Comparison of ENCODE assay signal across 24 cellular contexts in the genomic region with DNA sequence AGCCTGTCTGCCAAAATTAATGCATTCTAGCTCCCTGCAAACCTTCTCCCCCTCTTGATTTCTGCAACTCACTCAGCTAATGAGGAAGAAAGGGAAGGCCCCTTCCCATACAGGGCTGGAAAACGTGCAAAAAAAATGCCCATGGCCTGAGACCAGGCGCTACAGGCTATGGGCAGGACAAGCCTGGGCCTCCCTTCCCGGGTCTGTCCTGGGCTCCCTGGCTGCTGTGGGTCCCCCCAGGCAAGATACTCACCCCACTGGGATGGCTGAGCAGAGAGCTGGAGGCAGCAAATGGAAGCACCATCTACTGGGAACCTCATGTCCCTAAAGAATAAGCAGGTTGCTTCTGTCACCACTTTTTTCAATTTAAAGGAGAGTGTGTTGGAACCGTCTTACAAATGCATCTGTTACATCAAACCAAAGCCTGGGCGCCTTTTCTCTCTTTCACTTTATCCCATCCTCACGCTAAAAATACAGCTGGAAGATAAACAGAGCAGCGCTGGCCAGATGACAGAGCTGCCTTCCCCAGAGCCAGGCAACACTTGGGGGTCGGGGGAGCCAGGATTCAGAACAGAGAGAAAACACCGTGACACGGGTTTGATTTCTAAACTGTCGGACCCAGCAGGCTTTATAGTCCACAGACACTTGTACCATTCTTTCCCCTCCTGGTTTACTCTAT.
A peak's percentile ranks its signal among the peaks of the same experiment; 100 is the strongest.
DNase-seq lines count a peak whose midpoint lies in the region; ATAC-seq and TF ChIP-seq lines count a peak whose summit lies in the region.
"Had no signal": no experiment of that assay in that cellular context is flagged by ENCODE, and none has a peak within 500 bp of the region (broad histone marks: within the 10 kb centered on the region; RNA-seq: fewer than 3 reads in every experiment).

No MANE protein-coding gene starts in this region.

- no peak overlapping the region for H3K4ac ChIP-seq in IMR-90 (ENCODE audit: low read depth, low read length)

- H3K9me3 ChIP-seq in BLaER1, result no peaks in the 10 kb centered on the region
- no peaks in the 10 kb centered on the region for H3K9me3 ChIP-seq in IMR-90 (ENCODE audit: control insufficient read depth, insufficient read depth, low read length)
- H3K9me3 ChIP-seq in lower lobe of right lung, result no peaks in the 10 kb centered on the region
- no peaks in the 10 kb centered on the region for H3K9me3 ChIP-seq in ovary

- H3K27me3 ChIP-seq in BLaER1, result no peaks in the 10 kb centered on the region
- H3K27me3 ChIP-seq in IMR-90 (ENCODE audit: control insufficient read depth, insufficient read depth, low read length), result no peaks in the 10 kb centered on the region
- no peaks in the 10 kb centered on the region for H3K27me3 ChIP-seq in lower lobe of right lung (ENCODE audit: low read depth)
- no peaks in the 10 kb centered on the region for H3K27me3 ChIP-seq in ovary

- no peak overlapping the region for H3K56ac ChIP-seq in IMR-90 (ENCODE audit: extremely low read depth, insufficient read depth, low read length)

- POLR2A ChIA-PET in IMR-90 (lab: Charles Lee; ENCODE audit: unreplicated experiment), result no interaction called here

- no peak overlapping the region for H3K14ac ChIP-seq in IMR-90 (replicated peaks; ENCODE audit: low read depth, low read length)

- H3K27ac ChIP-seq in BLaER1 (no peak overlapping the region), IMR-90 (ENCODE audit: insufficient read depth, low read length) (no peak overlapping the region), lower lobe of right lung (no peak overlapping the region), ovary (peak overlapping the region; percentile 19 to 27)

- intact Hi-C loops in IMR-90 (cut with micrococcal nuclease), result no loop called here
- intact Hi-C loops in lower lobe of right lung (cut with DNase I), result no loop called here
- intact Hi-C loops in ovary (cut with DNase I), result no loop called here

- no peak overlapping the region for H2AK5ac ChIP-seq in IMR-90 (ENCODE audit: low read depth, low read length)

- peak overlapping the region; percentile 46 for H2AFZ ChIP-seq in IMR-90 (replicated peaks; ENCODE audit: low read length, poor library complexity)

- no peak overlapping the region for H3K4me3 ChIP-seq in BLaER1
- no peak overlapping the region for H3K4me3 ChIP-seq in IMR-90 (ENCODE audit: insufficient read depth, low read depth, low read length)
- no peak overlapping the region for H3K4me3 ChIP-seq in lower lobe of right lung
- H3K4me3 ChIP-seq in ovary, result no peak overlapping the region
- H3K4me3 ChIP-seq: K562 had no signal

- dilution Hi-C loops in IMR-90 (cut with HindIII; ENCODE audit: low sequenced_read_pairs, unreplicated experiment), result no loop called here

- no peak overlapping the region for H3K18ac ChIP-seq in IMR-90 (ENCODE audit: low read depth, low read length)

- H4K5ac ChIP-seq in IMR-90 (ENCODE audit: low read depth, low read length), result no peak overlapping the region

- no TSS peak for BruUV-seq in IMR-90 (replicated peaks; lab: Mats Ljungman, UMichigan)

- CTCF ChIA-PET in IMR-90 (lab: Yijun Ruan, JAX), result no interaction called here

- no peak overlapping the region for H2BK120ac ChIP-seq in IMR-90 (ENCODE audit: low read depth, low read length)

- DNase-seq in IMR-90, result peak; percentile 45
- DNase-seq in lower lobe of right lung, result peak; percentile 20
- no peak for DNase-seq in ovary
- DNase-seq in cerebellar cortex (ENCODE audit: low spot score), result no peak
- DNase-seq: Calu3; DND-41; H7; Kasumi-1; MV-4-11; NCI-H1105; NCI-H1436 treated with DMSO at 0.1 percent for 48 hours; NCI-H1930; NCI-H2107; NCI-H446; NCI-H524 treated with DMSO at 0.1 percent for 48 hours; NCI-H774; NK-92 treated with Interleukin-12 subunit alpha and Interleukin-12 subunit beta, amount 100 ng/mL, for 24 hours; RPMI8226; SHP77 treated with DMSO at 0.1 percent for 48 hours; SW 1271 had no signal

- H3K4me1 ChIP-seq in BLaER1 (peaks cover 81% of the 10 kb centered on the region), IMR-90 (ENCODE audit: control insufficient read depth, insufficient read depth, low read length) (peaks cover 5% of the 10 kb centered on the region; the same call in 1 of the 2 replicates), lower lobe of right lung (no peaks in the 10 kb centered on the region), ovary (ENCODE audit: insufficient read depth) (peaks cover 8% of the 10 kb centered on the region)

- H4K20me1 ChIP-seq in BLaER1 (no peaks in the 10 kb centered on the region), IMR-90 (ENCODE audit: insufficient read depth, low read length) (no peaks in the 10 kb centered on the region)

- H3K23ac ChIP-seq in IMR-90 (ENCODE audit: low read depth, low read length), result no peak overlapping the region

- TF ChIP-seq POLR2A in IMR-90 (IDR thresholded peaks at IDR 0.05; ENCODE audit: low read depth, low read length), result no peak
- no peak for TF ChIP-seq POLR2A in ovary (IDR thresholded peaks at IDR 0.05)

- H3K79me1 ChIP-seq in IMR-90 (ENCODE audit: low read depth in 1 of 2, low read length in 2 of 2), result no peaks in the 10 kb centered on the region

- in situ Hi-C loops in IMR-90 (cut with MboI; ENCODE audit: low sequenced_read_pairs), result no loop called here

- H2BK5ac ChIP-seq in IMR-90 (ENCODE audit: low read depth, low read length, poor library complexity, severe bottlenecking), result no peak overlapping the region

- H2BK15ac ChIP-seq in IMR-90 (ENCODE audit: low read depth, low read length), result no peak overlapping the region

- H3K9ac ChIP-seq in BLaER1 (no peak overlapping the region), IMR-90 (ENCODE audit: low read depth, low read length) (no peak overlapping the region)

- H3K4me2 ChIP-seq in BLaER1 (peak overlapping the region; percentile 68), IMR-90 (ENCODE audit: low read depth, low read length) (peak overlapping the region; percentile 29; the same call in 1 of the 2 replicates)

- H2AK9ac ChIP-seq in IMR-90 (replicated peaks; ENCODE audit: low read depth, low read length, poor library complexity), result no peak overlapping the region

- no CpG with 5 or more reads among the region's 11 CpGs for WGBS in IMR-90 (ENCODE audit: extremely low coverage in 2 of 2, insufficient read length in 1 of 2), 2 experiments
- WGBS in ovary, 3 donors, result 16 to 29% (median 18%) methylated on average over 11 of the region's 11 CpGs

- no peak for TF ChIP-seq CTCF in IMR-90 (conservative IDR thresholded peaks at IDR 0.05; ENCODE audit: low read depth, low read length)
- TF ChIP-seq CTCF in lower lobe of right lung (IDR thresholded peaks at IDR 0.05), result no peak
- no peak for TF ChIP-seq CTCF in ovary (IDR thresholded peaks at IDR 0.05)

- no peak for TF ChIP-seq EP300 in ovary (IDR thresholded peaks at IDR 0.05)

- no peak overlapping the region for H2BK20ac ChIP-seq in IMR-90 (ENCODE audit: low read depth, low read length)

- H3K9me1 ChIP-seq in IMR-90 (ENCODE audit: insufficient read depth, low read length), result no peaks in the 10 kb centered on the region

- ATAC-seq in IMR-90 (ENCODE audit: low read depth), result peak; percentile 70
- ATAC-seq in lower lobe of right lung, result no peak
- ATAC-seq in GM21576 (IDR thresholded peaks at IDR 0.05; ENCODE audit: unreplicated experiment), result no peak
- ATAC-seq in HG03520 (IDR thresholded peaks at IDR 0.05; ENCODE audit: unreplicated experiment), result no peak
- ATAC-seq: K562 had no signal

- H4K8ac ChIP-seq in IMR-90 (ENCODE audit: low read depth in 2 of 2, low read length in 2 of 2), result no peak overlapping the region

- no peaks in the 10 kb centered on the region for H3K36me3 ChIP-seq in BLaER1
- no peaks in the 10 kb centered on the region for H3K36me3 ChIP-seq in IMR-90 (ENCODE audit: control insufficient read depth, insufficient read depth, low read length)
- H3K36me3 ChIP-seq in lower lobe of right lung, result no peaks in the 10 kb centered on the region
- H3K36me3 ChIP-seq in ovary, result no peaks in the 10 kb centered on the region

- H4K91ac ChIP-seq in IMR-90 (ENCODE audit: insufficient read depth, low read depth, low read length), result no peak overlapping the region

- no peak for TF ChIP-seq RAD21 in IMR-90 (IDR thresholded peaks at IDR 0.05; ENCODE audit: low read length)

TF ChIP-seq in IMR-90, 13 proteins besides CTCF, POLR2A, EP300 and RAD21:
- TF ChIP-seq, protein P1, sequence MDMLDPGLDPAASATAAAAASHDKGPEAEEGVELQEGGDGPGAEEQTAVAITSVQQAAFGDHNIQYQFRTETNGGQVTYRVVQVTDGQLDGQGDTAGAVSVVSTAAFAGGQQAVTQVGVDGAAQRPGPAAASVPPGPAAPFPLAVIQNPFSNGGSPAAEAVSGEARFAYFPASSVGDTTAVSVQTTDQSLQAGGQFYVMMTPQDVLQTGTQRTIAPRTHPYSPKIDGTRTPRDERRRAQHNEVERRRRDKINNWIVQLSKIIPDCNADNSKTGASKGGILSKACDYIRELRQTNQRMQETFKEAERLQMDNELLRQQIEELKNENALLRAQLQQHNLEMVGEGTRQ (IDR thresholded peaks at IDR 0.05; ENCODE audit: low read depth, low read length), result no peak

Comparison
In these comparisons a context has a peak if more than half of its experiments do, and no peak if none do; other contexts are left out.
1. H3K27ac ChIP-seq: peak in ovary (2 of 2); none in BLaER1 (single experiment), IMR-90 (single experiment) and lower lobe of right lung (single experiment).
2. DNase-seq: peak in IMR-90 (single experiment) and lower lobe of right lung (single experiment); none in ovary (0 of 5) and cerebellar cortex (single experiment).